18 cellular contexts compared by ENCODE assay signal in genomic region chr22:20490183-20490940, GRCh38. TPM values are rescaled to one million over a fixed set of nuclear protein-coding genes. Genes with fewer than 3 reads are reported as not detected.
A peak's percentile ranks its signal among the peaks of the same experiment; 100 is the strongest.
DNase-seq lines count a peak whose midpoint lies in the region; ATAC-seq, FAIRE-seq and TF ChIP-seq lines count a peak whose summit lies in the region.
"Had no signal": no experiment of that assay in that cellular context is flagged by ENCODE, and none has a peak within 500 bp of the region (broad histone marks: within the 10 kb centered on the region; RNA-seq: fewer than 3 reads in every experiment).

No MANE protein-coding gene starts in this region.

- H3K27me3 ChIP-seq in stomach: no peaks in the 10 kb centered on the region
- H3K27me3 ChIP-seq in pancreas: no peaks in the 10 kb centered on the region

- no peak overlapping the region for H3K4me3 Mint-ChIP-seq in natural killer cell
- no peak overlapping the region for H3K4me3 Mint-ChIP-seq in natural killer cell treated with Interleukin-12 subunit alpha and Interleukin-12 subunit beta and Interleukin-15 and Interleukin-18, amount 100 ng/mL, for 72 hours
- no peak overlapping the region for H3K4me3 Mint-ChIP-seq in T-helper 2 cell treated with Interferon-gamma antibody and Interleukin-4, amounts not matched to agents 5 μg/mL and 100 μg/mL, for 36 hours
- no peak overlapping the region for H3K4me3 Mint-ChIP-seq in effector memory CD8-positive, alpha-beta T cell

- no peak for FAIRE-seq in pancreas (lab: Jason Lieb, UNC)
- FAIRE-seq: GM12892, H1 had no signal

- no peak for TF ChIP-seq CTCF in natural killer cell (IDR thresholded peaks at IDR 0.05)
- no peak for TF ChIP-seq CTCF in stomach (IDR thresholded peaks at IDR 0.05)
- no peak for TF ChIP-seq CTCF in pancreas (IDR thresholded peaks at IDR 0.05)

- no peaks in the 10 kb centered on the region for H3K27me3 Mint-ChIP-seq in natural killer cell (ENCODE audit: low read depth in 2 of 2)
- H3K27me3 Mint-ChIP-seq in natural killer cell treated with Interleukin-12 subunit alpha and Interleukin-12 subunit beta and Interleukin-15 and Interleukin-18, amount 100 ng/mL, for 72 hours: no peaks in the 10 kb centered on the region
- H3K27me3 Mint-ChIP-seq in T-helper 2 cell treated with Interferon-gamma antibody and Interleukin-4, amounts not matched to agents 5 μg/mL and 100 μg/mL, for 36 hours (ENCODE audit: low read depth): no peaks in the 10 kb centered on the region
- no peaks in the 10 kb centered on the region for H3K27me3 Mint-ChIP-seq in effector memory CD8-positive, alpha-beta T cell

- H3K4me1 Mint-ChIP-seq in natural killer cell: peaks cover 42 to 46% of the 10 kb centered on the region in 2 donors
- peaks cover 19 to 33% of the 10 kb centered on the region in 2 donors for H3K4me1 Mint-ChIP-seq in natural killer cell treated with Interleukin-12 subunit alpha and Interleukin-12 subunit beta and Interleukin-15 and Interleukin-18, amount 100 ng/mL, for 72 hours (ENCODE audit: low read depth in 2 of 2)
- peaks cover 37% of the 10 kb centered on the region for H3K4me1 Mint-ChIP-seq in T-helper 2 cell treated with Interferon-gamma antibody and Interleukin-4, amounts not matched to agents 5 μg/mL and 100 μg/mL, for 36 hours (ENCODE audit: low read depth)
- H3K4me1 Mint-ChIP-seq in effector memory CD8-positive, alpha-beta T cell (ENCODE audit: low read depth in 2 of 2): peaks cover 32 to 56% of the 10 kb centered on the region in 2 donors

- intact Hi-C loops in natural killer cell (cut with micrococcal nuclease): no loop called here
- intact Hi-C loops in stomach (cut with DNase I; ENCODE audit: low total_unique reads): no loop called here
- intact Hi-C loops in pancreas (cut with DNase I): loop anchor here in 1 of 3 donors (10.0 kb wide), 1 partner anchor 66 kb away; no protein-coding TSS in a partner anchor

- H3K4me1 ChIP-seq in stomach (peaks cover 9 to 36% (median 23%) of the 10 kb centered on the region in 4 donors), pancreas (peaks cover 0 to 6% (median 5%) of the 10 kb centered on the region in 3 donors)

- H3K27ac ChIP-seq in stomach (no peak overlapping the region), pancreas (no peak overlapping the region)

- H3K4me3 ChIP-seq in stomach (no peak overlapping the region), pancreas (no peak overlapping the region)

- WGBS in stomach, 5 donors: 91 to 97% (median 94%) methylated on average over 6 of the region's 6 CpGs
- 89 to 93% methylated on average over 6 of the region's 6 CpGs for WGBS in pancreas, 2 donors

- no peak for TF ChIP-seq POLR2A in stomach (IDR thresholded peaks at IDR 0.05)

- H3K36me3 Mint-ChIP-seq in natural killer cell: no peaks in the 10 kb centered on the region
- H3K36me3 Mint-ChIP-seq in natural killer cell treated with Interleukin-12 subunit alpha and Interleukin-12 subunit beta and Interleukin-15 and Interleukin-18, amount 100 ng/mL, for 72 hours: no peaks in the 10 kb centered on the region
- H3K36me3 Mint-ChIP-seq in T-helper 2 cell treated with Interferon-gamma antibody and Interleukin-4, amounts not matched to agents 5 μg/mL and 100 μg/mL, for 36 hours (ENCODE audit: low read depth): peaks cover 29% of the 10 kb centered on the region
- peaks cover 7% of the 10 kb centered on the region for H3K36me3 Mint-ChIP-seq in effector memory CD8-positive, alpha-beta T cell (ENCODE audit: insufficient read depth)

- TF ChIP-seq EP300 in stomach (IDR thresholded peaks at IDR 0.05): no peak

- ATAC-seq in natural killer cell (no peak), pancreas (no peak)
- no peak for ATAC-seq in natural killer cell treated with Interleukin-12 subunit alpha and Interleukin-12 subunit beta and Interleukin-15 and Interleukin-18, amount 100 ng/mL, for 72 hours
- no peak for ATAC-seq in effector memory CD8-positive, alpha-beta T cell (replicated peaks)

- DNase-seq in natural killer cell (no peak), stomach (no peak), pancreas (no peak), COLO829 (ENCODE audit: low spot score) (no peak)
- DNase-seq in natural killer cell treated with Interleukin-12 subunit alpha and Interleukin-12 subunit beta and Interleukin-15 and Interleukin-18, amount 100 ng/mL, for 72 hours (ENCODE audit: low spot score): no peak
- no peak for DNase-seq in T-helper 2 cell treated with Interferon-gamma antibody and Interleukin-4, amounts not matched to agents 5 μg/mL and 100 μg/mL, for 36 hours (ENCODE audit: low spot score)
- DNase-seq in effector memory CD8-positive, alpha-beta T cell: no peak
- DNase-seq: GF-D8, KBM-7, MV-4-11, NCI-H1417, NCI-H1930, NCI-H446 treated with DMSO at 0.1 percent for 48 hours, NCI-H748 treated with DMSO at 0.1 percent for 48 hours, RPMI8226, SIG-M5 had no signal

- no peaks in the 10 kb centered on the region for H3K9me3 Mint-ChIP-seq in natural killer cell
- no peaks in the 10 kb centered on the region for H3K9me3 Mint-ChIP-seq in natural killer cell treated with Interleukin-12 subunit alpha and Interleukin-12 subunit beta and Interleukin-15 and Interleukin-18, amount 100 ng/mL, for 72 hours
- H3K9me3 Mint-ChIP-seq in T-helper 2 cell treated with Interferon-gamma antibody and Interleukin-4, amounts not matched to agents 5 μg/mL and 100 μg/mL, for 36 hours: no peaks in the 10 kb centered on the region
- no peaks in the 10 kb centered on the region for H3K9me3 Mint-ChIP-seq in effector memory CD8-positive, alpha-beta T cell

- H3K9me3 ChIP-seq in stomach (no peaks in the 10 kb centered on the region), pancreas (no peaks in the 10 kb centered on the region)

- peak overlapping the region; percentile 41 to 51 for H3K27ac Mint-ChIP-seq in natural killer cell
- no peak overlapping the region for H3K27ac Mint-ChIP-seq in natural killer cell treated with Interleukin-12 subunit alpha and Interleukin-12 subunit beta and Interleukin-15 and Interleukin-18, amount 100 ng/mL, for 72 hours
- H3K27ac Mint-ChIP-seq in T-helper 2 cell treated with Interferon-gamma antibody and Interleukin-4, amounts not matched to agents 5 μg/mL and 100 μg/mL, for 36 hours: peak overlapping the region; percentile 47
- peak overlapping the region; percentile 32 to 80 for H3K27ac Mint-ChIP-seq in effector memory CD8-positive, alpha-beta T cell

- H3K36me3 ChIP-seq in stomach: peaks cover 6 to 19% (median 16%) of the 10 kb centered on the region in 4 donors
- H3K36me3 ChIP-seq in pancreas: no peaks in the 10 kb centered on the region

RNA-seq across cellular contexts. Expression of gene KLHL22, which starts 5.2 kb away (rescaled TPM):
- total RNA-seq in natural killer cell: 10 to 100 TPM; 26.5 to 53.0 (median 31.0) TPM
- total RNA-seq in natural killer cell treated with Interleukin-12 subunit alpha and Interleukin-12 subunit beta and Interleukin-15 and Interleukin-18, amount 100 ng/mL, for 72 hours: 10 to 100 TPM; 15.9 to 21.0 TPM
- total RNA-seq in stomach: 10 to 100 TPM in 4 of 5 donors, 1 to 10 TPM in 1; 7.0 to 26.5 (median 22.8) TPM
- 10 to 100 TPM in 2 of 3 donors, 1 to 10 TPM in 1; 7.0 to 10.8 (median 10.2) TPM for polyA plus RNA-seq in stomach
- 10 to 100 TPM in 4 of 6 donors, 1 to 10 TPM in 2; 9.9 to 15.0 (median 12.4) TPM for total RNA-seq in pancreas
- 10 to 100 TPM; 22.2 to 22.9 TPM for polyA plus RNA-seq in pancreas

RNA-seq across cellular contexts. Expression of gene MED15, which starts 17.0 kb away (rescaled TPM):
- 100 to 1,000 TPM; 269 to 291 (median 270) TPM for total RNA-seq in natural killer cell
- total RNA-seq in natural killer cell treated with Interleukin-12 subunit alpha and Interleukin-12 subunit beta and Interleukin-15 and Interleukin-18, amount 100 ng/mL, for 72 hours: 100 to 1,000 TPM; 171 to 178 TPM
- total RNA-seq in stomach: 100 to 1,000 TPM in 3 of 5 donors, 10 to 100 TPM in 2; 28.3 to 289 (median 135) TPM
- polyA plus RNA-seq in stomach: 10 to 100 TPM; 29.3 to 41.9 (median 39.3) TPM
- total RNA-seq in pancreas: 10 to 100 TPM; 27.1 to 47.9 (median 35.4) TPM
- 10 to 100 TPM; 61.0 to 61.7 TPM for polyA plus RNA-seq in pancreas

RNA-seq across cellular contexts. Expression of gene SCARF2, which starts 52.7 kb away (rescaled TPM):
- total RNA-seq in natural killer cell (1 to 10 TPM; 1.8 to 3.5 (median 2.9) TPM), stomach (10 to 100 TPM in 2 of 5 donors, 1 to 10 TPM in 2, under 1 TPM in 1; 0.89 to 42.9 (median 6.4) TPM), pancreas (1 to 10 TPM; 1.1 to 5.2 (median 1.8) TPM)
- total RNA-seq in natural killer cell treated with Interleukin-12 subunit alpha and Interleukin-12 subunit beta and Interleukin-15 and Interleukin-18, amount 100 ng/mL, for 72 hours: under 1 TPM in 1 of 2 donors, not detected in 1; 0.48 TPM
- polyA plus RNA-seq in stomach (1 to 10 TPM; 1.5 to 2.0 (median 1.6) TPM), pancreas (1 to 10 TPM; 1.2 TPM)

Comparison
In these comparisons a context has a peak if more than half of its experiments do, and no peak if none do; other contexts are left out.
1. H3K27ac Mint-ChIP-seq: peak in natural killer cell (2 of 2), T-helper 2 cell treated with Interferon-gamma antibody and Interleukin-4, amounts not matched to agents 5 μg/mL and 100 μg/mL, for 36 hours (single experiment) and effector memory CD8-positive, alpha-beta T cell (2 of 2); none in natural killer cell treated with Interleukin-12 subunit alpha and Interleukin-12 subunit beta and Interleukin-15 and Interleukin-18, amount 100 ng/mL, for 72 hours (0 of 2).